ENCODE assay signal across 9 cellular contexts in the genomic region with DNA sequence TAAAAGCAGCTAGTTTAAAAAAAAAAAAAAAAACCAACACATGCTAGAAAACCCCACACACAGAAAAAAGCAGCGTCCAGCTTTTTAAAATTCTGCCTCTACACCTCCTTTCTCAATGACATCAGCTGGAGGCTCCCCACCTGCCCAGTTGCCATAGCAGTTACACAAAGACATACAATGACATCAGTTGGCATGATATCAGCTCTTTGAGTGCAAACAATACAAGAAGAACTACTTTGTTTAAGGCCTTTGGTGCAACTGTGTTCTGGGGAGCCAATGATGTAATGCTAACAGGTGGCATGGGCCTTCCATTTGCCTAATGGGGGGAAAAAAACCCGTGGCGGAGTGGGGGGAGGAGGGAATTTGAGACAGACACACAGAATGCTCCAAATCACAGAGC. TPM values are rescaled to one million over a fixed set of nuclear protein-coding genes. Genes with fewer than 3 reads are reported as not detected.
DNase-seq lines count a peak whose midpoint lies in the region; ATAC-seq, FAIRE-seq and TF ChIP-seq lines count a peak whose summit lies in the region.
"Had no signal": no experiment of that assay in that cellular context is flagged by ENCODE, and none has a peak within 500 bp of the region (broad histone marks: within the 10 kb centered on the region; RNA-seq: fewer than 3 reads in every experiment).

No MANE protein-coding gene starts in this region.

- TF ChIP-seq CTCF in 22Rv1 (IDR thresholded peaks at IDR 0.05) (no peak), GM12878 (IDR thresholded peaks at IDR 0.05 in 2 of 3, conservative IDR thresholded peaks at IDR 0.05 in 1 of 3; ENCODE audit: control insufficient read depth in 2 of 3, extremely low read depth in 1 of 3, insufficient read depth in 1 of 3, low read depth in 3 of 3, low read length in 3 of 3) (no peak), liver (IDR thresholded peaks at IDR 0.05; ENCODE audit: low read depth, low read length, missing input control) (no peak), thyroid gland (IDR thresholded peaks at IDR 0.05) (no peak), RWPE1 (conservative IDR thresholded peaks at IDR 0.05; ENCODE audit: low read depth) (no peak)

- no TSS peak for BruUV-seq in GM12878 (replicated peaks; lab: Mats Ljungman, UMichigan)

- no peaks in the 10 kb centered on the region for H4K20me1 ChIP-seq in GM12878 (ENCODE audit: control insufficient read depth, insufficient read depth)

- H3K27ac ChIP-seq in 22Rv1 (peak overlapping the region; percentile 66), GM12878 (ENCODE audit: control insufficient read depth, insufficient read depth) (peak overlapping the region; percentile 81), liver (ENCODE audit: low read depth in 1 of 2, low read length in 2 of 2) (peak overlapping the region; percentile 56 to 69), thyroid gland (no peak overlapping the region), RWPE1 (no peak overlapping the region)

- no peak overlapping the region for H2AFZ ChIP-seq in GM12878 (ENCODE audit: control insufficient read depth, low read depth, low read length)

- WGBS in GM12878 (ENCODE audit: insufficient coverage, insufficient replicate concordance, low lambda C conversion rate, missing lambda C conversion rate) = 0% methylated on average over 3 of the region's 3 CpGs
- WGBS in liver = 39% methylated on average over 3 of the region's 3 CpGs
- WGBS in thyroid gland, 2 donors = 28 to 44% methylated on average over 3 of the region's 3 CpGs

- peak; percentile 46 for DNase-seq in HT1080 (ENCODE audit: low read depth)
- peak; percentile 60 for DNase-seq in RCC 7860 (ENCODE audit: low spot score)
- DNase-seq in GM12878 (ENCODE audit: low read depth, low spot score) = no peak
- peak; percentile 44 to 49 for DNase-seq in thyroid gland
- DNase-seq in RWPE1 (ENCODE audit: low spot score) = no peak

- TF ChIP-seq RAD21 in GM12878 (IDR thresholded peaks at IDR 0.05; ENCODE audit: insufficient read depth, low read depth, low read length) (no peak; the same call in 1 of the 2 replicates), liver (IDR thresholded peaks at IDR 0.05) (peak in 1 of 2 donors; percentile 58)

- FAIRE-seq in RCC 7860 (lab: Jason Lieb, UNC) (no peak), GM12878 (lab: Jason Lieb, UNC) (no peak)
- FAIRE-seq: G401.6 had no signal

- H3K79me2 ChIP-seq in GM12878 (ENCODE audit: control insufficient read depth, insufficient read depth, low read length) = peaks cover 71% of the 10 kb centered on the region

- H3K4me3 ChIP-seq in GM12878 (no peak overlapping the region), liver (ENCODE audit: low read depth in 1 of 3, low read length in 3 of 3) (no peak overlapping the region), thyroid gland (replicated peaks in 1 of 3) (no peak overlapping the region)

- CTCF ChIA-PET in GM12878 (lab: Yijun Ruan, JAX) (interaction anchor here (0.6 to 3.2 kb wide), 19 partner anchors 11 to 299 kb away, joined by 3 to 24 read pairs (median 5); a partner anchor contains a TSS), RWPE1 (lab: Yijun Ruan, JAX) (interaction anchor here (0.6 to 1.6 kb wide), 4 partner anchors 9 to 746 kb away, joined by 3 to 8 read pairs (median 5); no protein-coding TSS in a partner anchor)

- no peak for TF ChIP-seq POLR2A in GM12878 (IDR thresholded peaks at IDR 0.05; ENCODE audit: low read depth, low read length)
- TF ChIP-seq POLR2A in thyroid gland (IDR thresholded peaks at IDR 0.05) = no peak

- POLR2A ChIA-PET in GM12878 (lab: Charles Lee) = interaction anchor here (0.5 to 10.0 kb wide), 13 partner anchors 9 to 101 kb away, joined by 3 to 194 read pairs (median 5); a partner anchor contains a TSS
- POLR2A ChIA-PET in RWPE1 (lab: Yijun Ruan, JAX; ENCODE audit: low non-redundant PET) = interaction anchor here (0.8 kb wide), 1 partner anchor 16 kb away, joined by 3 read pairs; no protein-coding TSS in a partner anchor

- RAD21 ChIA-PET in GM12878 (lab: Charles Lee; ENCODE audit: unreplicated experiment) = interaction anchor here (0.7 to 10.7 kb wide), 24 partner anchors 11 to 300 kb away, joined by 3 to 235 read pairs (median 8); a partner anchor contains a TSS

- H3K27me3 ChIP-seq in GM12878 (replicated peaks in 1 of 2; ENCODE audit: control insufficient read depth in 2 of 2, insufficient read depth in 2 of 2, low read length in 1 of 2) = no peaks in the 10 kb centered on the region
- no peaks in the 10 kb centered on the region for H3K27me3 ChIP-seq in liver (ENCODE audit: control insufficient read depth in 4 of 4, insufficient read depth in 4 of 4, low read length in 3 of 4)
- H3K27me3 ChIP-seq in thyroid gland = no peaks in the 10 kb centered on the region

- intact Hi-C loops in GM12878 (cut with micrococcal nuclease; ENCODE audit: unreplicated experiment) (loop anchor here (1.0 to 10.0 kb wide), 4 partner anchors 67 to 224 kb away; no protein-coding TSS in a partner anchor), thyroid gland (cut with DNase I) (no loop called here)

- H3K4me2 ChIP-seq in GM12878 (ENCODE audit: control insufficient read depth, insufficient read depth) = peak overlapping the region; percentile 38

- H3K36me3 ChIP-seq in GM12878 (ENCODE audit: control insufficient read depth in 2 of 2, insufficient read depth in 2 of 2, low read length in 1 of 2) (peaks cover 13 to 24% of the 10 kb centered on the region in 2 experiments), liver (ENCODE audit: control insufficient read depth in 4 of 4, insufficient read depth in 3 of 4, low read depth in 1 of 4, low read length in 3 of 4) (peaks cover 2 to 11% (median 11%) of the 10 kb centered on the region in 4 donors), thyroid gland (peaks cover 0 to 4% of the 10 kb centered on the region in 2 donors)

- in situ Hi-C loops in GM12878 (cut with MboI) = no loop called here

- H3K9me3 ChIP-seq in GM12878 (replicated peaks; ENCODE audit: control insufficient read depth, insufficient read depth, low read length) (no peaks in the 10 kb centered on the region), liver (ENCODE audit: control insufficient read depth in 4 of 4, low read length in 3 of 4) (no peaks in the 10 kb centered on the region), thyroid gland (no peaks in the 10 kb centered on the region)

- H3K9ac ChIP-seq in GM12878 (ENCODE audit: control insufficient read depth, insufficient read depth, low read length) = no peak overlapping the region
- peak overlapping the region; percentile 34 to 57 for H3K9ac ChIP-seq in liver (ENCODE audit: low read depth in 1 of 2, low read length in 2 of 2)

- H3K4me1 ChIP-seq in GM12878 (ENCODE audit: control insufficient read depth, insufficient read depth, low read length) (peaks cover 51% of the 10 kb centered on the region), liver (ENCODE audit: control insufficient read depth in 4 of 4, insufficient read depth in 4 of 4, low read length in 3 of 4) (peaks cover 17 to 61% (median 36%) of the 10 kb centered on the region in 4 donors), thyroid gland (peaks cover 0 to 13% of the 10 kb centered on the region in 2 donors)

- TF ChIP-seq EP300 in GM12878 (IDR thresholded peaks at IDR 0.05; ENCODE audit: borderline replicate concordance in 1 of 2, control insufficient read depth in 1 of 2, low read depth in 2 of 2, low read length in 2 of 2) = peak; percentile 76 to 97

- SMC1A ChIA-PET in GM12878 (lab: Charles Lee; ENCODE audit: uncharacterized antibody, unreplicated experiment) = interaction anchor here (0.6 to 11.4 kb wide), 33 partner anchors 12 to 535 kb away, joined by 3 to 292 read pairs (median 5); a partner anchor contains a TSS

- ATAC-seq in GM18907 (IDR thresholded peaks at IDR 0.05; ENCODE audit: unreplicated experiment) = peak; percentile 39
- peak; percentile 74 for ATAC-seq in GM12878

TF ChIP-seq in GM12878, 131 proteins besides CTCF, POLR2A, EP300 and RAD21 (continues in another document):
- TF ChIP-seq FOS (IDR thresholded peaks at IDR 0.05; ENCODE audit: borderline replicate concordance, extremely low read depth, insufficient read length) (no peak), BACH1 (IDR thresholded peaks at IDR 0.05; ENCODE audit: borderline replicate concordance) (no peak), TCF7 (IDR thresholded peaks at IDR 0.05; ENCODE audit: borderline replicate concordance) (no peak), SRF (IDR thresholded peaks at IDR 0.05; ENCODE audit: low read depth in 2 of 2, low read length in 2 of 2) (no peak), POLR2AphosphoS5 (IDR thresholded peaks at IDR 0.05; ENCODE audit: low read length) (0 out of 2 replicates have a peak, but pooled peaks have one; percentile 23)

TF ChIP-seq in liver, 16 proteins besides CTCF, POLR2A, EP300 and RAD21 (continues in another document):
- TF ChIP-seq, protein P1, sequence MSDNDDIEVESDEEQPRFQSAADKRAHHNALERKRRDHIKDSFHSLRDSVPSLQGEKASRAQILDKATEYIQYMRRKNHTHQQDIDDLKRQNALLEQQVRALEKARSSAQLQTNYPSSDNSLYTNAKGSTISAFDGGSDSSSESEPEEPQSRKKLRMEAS (IDR thresholded peaks at IDR 0.05) = peak; percentile 64
- TF ChIP-seq, protein P2, sequence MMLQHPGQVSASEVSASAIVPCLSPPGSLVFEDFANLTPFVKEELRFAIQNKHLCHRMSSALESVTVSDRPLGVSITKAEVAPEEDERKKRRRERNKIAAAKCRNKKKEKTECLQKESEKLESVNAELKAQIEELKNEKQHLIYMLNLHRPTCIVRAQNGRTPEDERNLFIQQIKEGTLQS (IDR thresholded peaks at IDR 0.05) = peak; percentile 77

RNA-seq across cellular contexts. Expression of a gene that starts 32.9 kb away (rescaled TPM):
- total RNA-seq in HT1080 (2014; rRNA removed; shearing (Covaris generic)) = 59.9 and 76.5 TPM in 2 replicates
- 32.7 and 38.0 TPM in 2 replicates for polyA plus RNA-seq in HT1080 (2015; cell fraction: cytosol; rRNA removed)
- polyA plus RNA-seq in HT1080 (2015; cell fraction: nucleus; rRNA removed) = 38.8 and 45.2 TPM in 2 replicates
- 55.2 and 55.7 TPM in 2 replicates for total RNA-seq in GM12878 (2013; cell fraction: nucleolus; rRNA removed)
- total RNA-seq in GM12878 (2014; rRNA removed) = 37.7 and 38.4 TPM in 2 replicates
- 33.3 and 34.9 TPM in 2 replicates for total RNA-seq in GM12878 (2014; rRNA removed; fragmentation: Illumina TruSeq; extraction: Trizol)
- 27.6 and 27.7 TPM in 2 replicates for total RNA-seq in GM12878 (2021)
- polyA plus RNA-seq in GM12878 (2011; ENCODE audit: low read depth) = 12.1 TPM
- polyA plus RNA-seq in GM12878 (2011; rRNA removed) = 32.3 and 36.7 TPM in 2 replicates
- polyA plus RNA-seq in GM12878 (2011; cell fraction: cytosol; rRNA removed) = 54.2 and 57.2 TPM in 2 replicates
- 39.7 and 50.3 TPM in 2 replicates for polyA plus RNA-seq in GM12878 (2011; cell fraction: nucleus; rRNA removed)
- 17.1 and 20.4 TPM in 2 replicates for polyA plus RNA-seq in GM12878 (2012)
- 26.9 and 27.4 TPM in 2 replicates for polyA plus RNA-seq in GM12878 (2014; fragmentation: Illumina TruSeq; extraction: Trizol)
- polyA plus RNA-seq in GM12878 (2014; fragmentation: Nextera tagmentation; extraction: Ambion mirVana) = 10 to 100 TPM; 20.3 to 32.1 TPM
- polyA plus RNA-seq in GM12878 (2014; rRNA removed) = 22.9 and 27.3 TPM in 2 replicates
- 10 to 100 TPM; 27.7 to 28.0 TPM for polyA plus RNA-seq in GM12878 (2016; fragmentation: Nextera tagmentation; extraction: Ambion mirVana)
- polyA minus RNA-seq in GM12878 (2011; rRNA and poly(A)+ RNA removed) = 84.4 and 93.6 TPM in 2 replicates
- polyA minus RNA-seq in GM12878 (2011; cell fraction: cytosol; rRNA and poly(A)+ RNA removed) = 18.3 and 20.3 TPM in 2 replicates
- 60.7 and 101 TPM in 2 replicates for polyA minus RNA-seq in GM12878 (2011; cell fraction: nucleus; rRNA and poly(A)+ RNA removed)
- total RNA-seq in liver = 10 to 100 TPM in 1 of 2 donors, 1 to 10 TPM in 1; 6.7 to 15.4 TPM
- 10 to 100 TPM in 1 of 2 donors, 1 to 10 TPM in 1; 8.0 to 13.4 TPM for polyA plus RNA-seq in liver
- 10 to 100 TPM in 1 of 4 donors, 1 to 10 TPM in 3; 7.2 to 13.8 (median 8.6) TPM for total RNA-seq in thyroid gland

Comparison
In these comparisons a context has a peak if more than half of its experiments do, and no peak if none do; other contexts are left out.
1. H3K27ac ChIP-seq: peak in 22Rv1 (single experiment), GM12878 (single experiment) and liver (2 of 2); none in thyroid gland (0 of 3) and RWPE1 (single experiment).
2. DNase-seq: peak in HT1080 (single experiment), RCC 7860 (single experiment) and thyroid gland (2 of 2); none in GM12878 (single experiment) and RWPE1 (single experiment).